In the genomic region with DNA sequence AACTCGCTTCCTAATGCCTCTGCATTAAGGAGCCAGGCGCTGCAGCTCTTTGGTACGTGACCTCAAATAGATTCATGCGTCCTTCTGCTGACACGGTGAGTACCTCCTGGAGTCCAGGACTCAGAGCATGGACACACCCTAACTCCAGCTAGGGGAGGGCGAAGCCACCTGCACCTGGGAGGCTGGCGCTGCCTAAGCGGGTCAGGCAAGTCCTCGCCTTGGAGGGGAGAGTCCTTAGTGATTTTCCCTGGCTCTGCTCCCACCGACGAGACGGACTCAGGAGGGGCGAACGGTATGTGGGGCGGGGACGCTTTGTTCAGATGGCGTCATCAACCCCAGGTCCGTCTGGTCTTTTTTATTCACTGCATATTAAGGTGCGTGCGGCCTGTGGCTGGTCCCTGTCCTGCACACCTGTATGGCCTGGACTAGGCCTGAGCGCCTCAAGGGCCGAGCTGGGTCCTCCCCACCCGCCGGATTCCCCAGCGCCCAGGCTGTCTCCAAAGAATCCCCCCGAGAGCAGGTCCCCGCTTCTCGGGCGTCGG, we compare ENCODE assay signal across 10 cellular contexts. TPM values are rescaled to one million over a fixed set of nuclear protein-coding genes. Genes with fewer than 3 reads are reported as not detected.
DNase-seq lines count a peak whose midpoint lies in the region; ATAC-seq, FAIRE-seq and TF ChIP-seq lines count a peak whose summit lies in the region.
"Had no signal": no experiment of that assay in that cellular context is flagged by ENCODE, and none has a peak within 500 bp of the region (broad histone marks: within the 10 kb centered on the region; RNA-seq: fewer than 3 reads in every experiment).

No MANE protein-coding gene starts in this region.

- H3K4me3 Mint-ChIP-seq in T-helper 17 cell: peak overlapping the region; percentile 52

- in situ Hi-C loops in gastrocnemius medialis (cut with MboI; ENCODE audit: low sequenced_read_pairs in 4 of 4): loop anchor here in 3 of 4 donors (25.0 kb wide), 2 partner anchors 695 to 1095 kb away; no protein-coding TSS in a partner anchor

- DNase-seq in T-helper 17 cell (no peak), iPS DF 6.9 (ENCODE audit: low read depth, low spot score) (no peak), gastrocnemius medialis (no peak), D721Med (ENCODE audit: insufficient read length, low spot score) (no peak), HT-29 (ENCODE audit: low spot score) (no peak)
- DNase-seq: MV-4-11 had no signal

- peak overlapping the region; percentile 50; the same call in 1 of the 2 replicates for H3K4me3 ChIP-seq in iPS DF 6.9 (ENCODE audit: low read length)
- H3K4me3 ChIP-seq in gastrocnemius medialis: peak overlapping the region in 3 of 4 donors; percentile 38 to 47 (median 46)

- peak; percentile 16 for ATAC-seq in GM18511 (IDR thresholded peaks at IDR 0.05; ENCODE audit: unreplicated experiment)
- ATAC-seq in T-helper 17 cell: no peak
- ATAC-seq in gastrocnemius medialis: peak in 1 of 2 donors; percentile 21
- ATAC-seq in HG02763 (IDR thresholded peaks at IDR 0.05; ENCODE audit: unreplicated experiment): no peak
- no peak for ATAC-seq in HG03025 (IDR thresholded peaks at IDR 0.05; ENCODE audit: low FRiP score, unreplicated experiment)
- ATAC-seq: HCT116 had no signal

- H3K27ac ChIP-seq in iPS DF 6.9 (ENCODE audit: low read length) (no peak overlapping the region), gastrocnemius medialis (no peak overlapping the region)

- TF ChIP-seq CTCF in gastrocnemius medialis (IDR thresholded peaks at IDR 0.05 in 4 of 5, conservative IDR thresholded peaks at IDR 0.05 in 1 of 5) (no peak), D721Med (IDR thresholded peaks at IDR 0.05; ENCODE audit: insufficient read depth, missing control alignments) (no peak)

- no peak for FAIRE-seq in D721Med (lab: Jason Lieb, UNC)

- H3K9me3 ChIP-seq in T-helper 17 cell (ENCODE audit: control insufficient read depth, low read length, poor library complexity, severe bottlenecking): no peaks in the 10 kb centered on the region
- no peaks in the 10 kb centered on the region for H3K9me3 ChIP-seq in iPS DF 6.9 (ENCODE audit: control insufficient read depth, insufficient read depth, low read length)
- H3K9me3 ChIP-seq in gastrocnemius medialis: no peaks in the 10 kb centered on the region

- H3K4me1 ChIP-seq in iPS DF 6.9 (ENCODE audit: control insufficient read depth, insufficient read depth, low read length): peaks cover 2% of the 10 kb centered on the region; the same call in 1 of the 2 replicates
- H3K4me1 ChIP-seq in gastrocnemius medialis: peaks cover 0 to 4% of the 10 kb centered on the region in 2 donors

- no peak for TF ChIP-seq POLR2A in gastrocnemius medialis (IDR thresholded peaks at IDR 0.05)

- peaks cover 5% of the 10 kb centered on the region for H3K4me1 Mint-ChIP-seq in T-helper 17 cell

- H3K36me3 ChIP-seq in iPS DF 6.9 (ENCODE audit: control insufficient read depth, insufficient read depth, low read length): no peaks in the 10 kb centered on the region
- H3K36me3 ChIP-seq in gastrocnemius medialis: no peaks in the 10 kb centered on the region

- WGBS in iPS DF 6.9 (ENCODE audit: insufficient coverage, insufficient read length): no CpG with 5 or more reads among the region's 30 CpGs

- peaks cover 3% of the 10 kb centered on the region for H3K36me3 Mint-ChIP-seq in T-helper 17 cell (ENCODE audit: low read depth)

- intact Hi-C loops in gastrocnemius medialis (cut with DNase I; ENCODE audit: low total_unique reads): no loop called here

- peaks cover 86% of the 10 kb centered on the region for H3K27me3 Mint-ChIP-seq in T-helper 17 cell

- no peak overlapping the region for H3K27ac Mint-ChIP-seq in T-helper 17 cell

- H3K27me3 ChIP-seq in iPS DF 6.9 (ENCODE audit: control insufficient read depth, insufficient read depth, low read length): no peaks in the 10 kb centered on the region; the same call in 1 of the 2 replicates
- H3K27me3 ChIP-seq in gastrocnemius medialis: peaks cover 0 to 3% (median 0%) of the 10 kb centered on the region in 3 donors

RNA-seq across cellular contexts. Expression of gene NSUN2, which starts 50.3 kb away (rescaled TPM):
- total RNA-seq in T-helper 17 cell (10 to 100 TPM; 49.1 to 60.1 TPM), gastrocnemius medialis (10 to 100 TPM; 29.4 to 45.9 (median 38.0) TPM)
- total RNA-seq in HT-29 (2014; rRNA removed; shearing (Covaris generic)): 76.7 and 83.3 TPM in 2 replicates

RNA-seq across cellular contexts. Expression of gene SRD5A1, which starts 50.7 kb away (rescaled TPM):
- total RNA-seq in T-helper 17 cell: 1 to 10 TPM; 3.7 to 4.4 TPM
- 1 to 10 TPM in 3 of 4 donors, under 1 TPM in 1; 0.75 to 4.3 (median 3.3) TPM for total RNA-seq in gastrocnemius medialis
- 41.9 and 67.3 TPM in 2 replicates for total RNA-seq in HT-29 (2014; rRNA removed; shearing (Covaris generic))
